Comparison of ENCODE assay signal across 8 cellular contexts in genomic region chr11:126282742-126283591, GRCh38. TPM values are rescaled to one million over a fixed set of nuclear protein-coding genes. Genes with fewer than 3 reads are reported as not detected.
A peak's percentile ranks its signal among the peaks of the same experiment; 100 is the strongest.
DNase-seq lines count a peak whose midpoint lies in the region; ATAC-seq and TF ChIP-seq lines count a peak whose summit lies in the region.

A gene with protein sequence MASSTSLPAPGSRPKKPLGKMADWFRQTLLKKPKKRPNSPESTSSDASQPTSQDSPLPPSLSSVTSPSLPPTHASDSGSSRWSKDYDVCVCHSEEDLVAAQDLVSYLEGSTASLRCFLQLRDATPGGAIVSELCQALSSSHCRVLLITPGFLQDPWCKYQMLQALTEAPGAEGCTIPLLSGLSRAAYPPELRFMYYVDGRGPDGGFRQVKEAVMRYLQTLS (plus strand): TSS chr11:126283093. CDS start chr11:126290895, 7,802 bp downstream.

- no peaks in the 10 kb centered on the region for H3K9me3 ChIP-seq in lower lobe of right lung

- intact Hi-C loops in lower lobe of right lung (cut with DNase I): no loop called here

- DNase-seq in AG08395 (ENCODE audit: low spot score) (peak; percentile 74), NCI-H774 (lab: John Stamatoyannopoulos, UW) (peak; percentile 73), lower lobe of right lung (peak; percentile 82)
- DNase-seq in activated CD8-positive, alpha-beta memory T cell treated with anti-CD3 and anti-CD28 coated beads for 24 hours: peak; percentile 86
- DNase-seq in effector CD8-positive, alpha-beta T cell (lab: John Stamatoyannopoulos, UW): peak; percentile 37
- DNase-seq in stimulated activated CD8-positive, alpha-beta memory T cell treated with anti-CD3 and anti-CD28 coated beads, Interleukin-12 subunit alpha, Interleukin-12 subunit beta, amount 100 ng/mL, for 4 hours (ENCODE audit: low read depth): peak; percentile 29

- ATAC-seq in GM18909 (IDR thresholded peaks at IDR 0.05; ENCODE audit: poor library complexity, unreplicated experiment) (peak; percentile 65), HG03135 (IDR thresholded peaks at IDR 0.05; ENCODE audit: unreplicated experiment) (peak; percentile 56), lower lobe of right lung (peak; percentile 89 to 92)

- peak within 1 kb of the TSS; percentile 94 for H3K27ac ChIP-seq in lower lobe of right lung

- H3K36me3 ChIP-seq in lower lobe of right lung: peaks cover 9% of the 10 kb centered on the region

- peak within 1 kb of the TSS; percentile 83 for H3K4me3 ChIP-seq in lower lobe of right lung

- peaks cover 48% of the 10 kb centered on the region for H3K4me1 ChIP-seq in lower lobe of right lung

- no peak for TF ChIP-seq CTCF in lower lobe of right lung (IDR thresholded peaks at IDR 0.05)

- H3K27me3 ChIP-seq in lower lobe of right lung (ENCODE audit: low read depth): no peaks in the 10 kb centered on the region

RNA-seq across cellular contexts. Expression of the gene that starts here (rescaled TPM):
- 15.2 TPM for total RNA-seq in lower lobe of right lung

Comparison
In these comparisons a context has a peak if more than half of its experiments do, and no peak if none do; other contexts are left out.
1. Peak in every context shown above with its lines: DNase-seq, ATAC-seq, H3K4me3 ChIP-seq and H3K27ac ChIP-seq.
2. DNase-seq: peak in every context shown above with its lines; median percentile 86 in activated CD8-positive, alpha-beta memory T cell treated with anti-CD3 and anti-CD28 coated beads for 24 hours; 82 in lower lobe of right lung; 74 in AG08395; 73 in NCI-H774; 37 in effector CD8-positive, alpha-beta T cell; 29 in stimulated activated CD8-positive, alpha-beta memory T cell treated with anti-CD3 and anti-CD28 coated beads, Interleukin-12 subunit alpha, Interleukin-12 subunit beta, amount 100 ng/mL, for 4 hours.